In genomic region chr17:2904135-2904534, GRCh38 we compare ENCODE assay signal across 1 cellular context.
TF ChIP-seq lines count a peak whose summit lies in the region.

No MANE protein-coding gene starts in this region.

TF ChIP-seq in GM23338, 12 proteins besides CTCF, POLR2A, EP300 and RAD21:
- TF ChIP-seq ZNF462 (CRISPR knock-in tag; IDR thresholded peaks at IDR 0.05) (no peak), CREB1 (CRISPR knock-in tag; IDR thresholded peaks at IDR 0.05; ENCODE audit: low read depth) (no peak)
